ENCODE assay signal across 18 cellular contexts in genomic region chr16:995087-995486, GRCh38. TPM values are rescaled to one million over a fixed set of nuclear protein-coding genes. Genes with fewer than 3 reads are reported as not detected.
DNase-seq lines count a peak whose midpoint lies in the region; ATAC-seq lines count a peak whose summit lies in the region.
"Had no signal": no experiment of that assay in that cellular context is flagged by ENCODE, and none has a peak within 500 bp of the region (broad histone marks: within the 10 kb centered on the region; RNA-seq: fewer than 3 reads in every experiment).

No MANE protein-coding gene starts in this region.

- H3K4me1 ChIP-seq in adipocyte (ENCODE audit: control insufficient read depth, insufficient read depth, low read length) = no peaks in the 10 kb centered on the region
- H3K4me1 ChIP-seq: left lung, right lobe of liver had no signal

- H3K9ac ChIP-seq in adipocyte (ENCODE audit: low read length) = no peak overlapping the region

- H3K27me3 ChIP-seq in adipocyte (replicated peaks; ENCODE audit: control insufficient read depth, insufficient read depth, low read length) = peaks cover 47% of the 10 kb centered on the region
- H3K27me3 ChIP-seq: ovary, right lobe of liver had no signal

- H3K4me1 Mint-ChIP-seq in activated naive CD4-positive, alpha-beta T cell treated with anti-CD3 and anti-CD28 coated beads, Interleukin-2, amount 50 U/mL, for 24 hours = peaks cover 50% of the 10 kb centered on the region
- peaks cover 9% of the 10 kb centered on the region for H3K4me1 Mint-ChIP-seq in activated CD8-positive, alpha-beta memory T cell treated with anti-CD3 and anti-CD28 coated beads, Interleukin-2, amount 10 ng/mL, durations not matched to agents 7 days and 5 days

- H3K36me3 ChIP-seq in adipocyte (ENCODE audit: control insufficient read depth, insufficient read depth, low read length, severe bottlenecking) = no peaks in the 10 kb centered on the region
- H3K36me3 ChIP-seq: left lung, ovary, right lobe of liver had no signal

- H3K9me3 Mint-ChIP-seq in activated naive CD4-positive, alpha-beta T cell treated with anti-CD3 and anti-CD28 coated beads, Interleukin-2, amount 50 U/mL, for 24 hours = no peaks in the 10 kb centered on the region
- no peaks in the 10 kb centered on the region for H3K9me3 Mint-ChIP-seq in activated CD8-positive, alpha-beta memory T cell treated with anti-CD3 and anti-CD28 coated beads, Interleukin-2, amount 10 ng/mL, durations not matched to agents 7 days and 5 days (ENCODE audit: low read depth)

- no peak for DNase-seq in activated naive CD4-positive, alpha-beta T cell treated with anti-CD3 and anti-CD28 coated beads, Interleukin-2, amount 50 U/mL, for 16 hours
- peak; percentile 41 for DNase-seq in adipocyte (ENCODE audit: low read depth)
- DNase-seq in fibroblast of peridontal ligament (ENCODE audit: extremely low read depth) = peak; percentile 23
- DNase-seq in NCI-H1930 (lab: John Stamatoyannopoulos, UW) = no peak
- DNase-seq in activated CD8-positive, alpha-beta memory T cell treated with anti-CD3 and anti-CD28 coated beads, Interleukin-2, amount 10 ng/mL, durations not matched to agents 7 days and 5 days = no peak
- no peak for DNase-seq in activated CD4-positive, alpha-beta T cell treated with anti-CD3 and anti-CD28 coated beads, Interleukin-2, amount 50 U/mL, for 4 hours
- no peak for DNase-seq in GM19238 (ENCODE audit: insufficient read length, low spot score)
- DNase-seq: activated naive CD8-positive, alpha-beta T cell treated with anti-CD3 and anti-CD28 coated beads for 36 hours; activated T-cell treated with anti-CD3 and anti-CD28 coated beads, Interleukin-2, amount 50 U/mL, for 48 hours; CD4-positive, CD25-positive, alpha-beta regulatory T cell; effector CD8-positive, alpha-beta T cell; left lung; MM.1S; NCI-H2029; NCI-H526 treated with DMSO at 0.1 percent for 48 hours; ovary; right lobe of liver had no signal

- H3K4me3 Mint-ChIP-seq in activated naive CD4-positive, alpha-beta T cell treated with anti-CD3 and anti-CD28 coated beads, Interleukin-2, amount 50 U/mL, for 24 hours = peak overlapping the region; percentile 20
- no peak overlapping the region for H3K4me3 Mint-ChIP-seq in activated CD8-positive, alpha-beta memory T cell treated with anti-CD3 and anti-CD28 coated beads, Interleukin-2, amount 10 ng/mL, durations not matched to agents 7 days and 5 days
- H3K4me3 Mint-ChIP-seq: activated naive CD8-positive, alpha-beta T cell treated with anti-CD3 and anti-CD28 coated beads for 36 hours had no signal

- H3K27ac Mint-ChIP-seq in activated naive CD4-positive, alpha-beta T cell treated with anti-CD3 and anti-CD28 coated beads, Interleukin-2, amount 50 U/mL, for 24 hours = peak overlapping the region; percentile 41
- no peak overlapping the region for H3K27ac Mint-ChIP-seq in activated CD8-positive, alpha-beta memory T cell treated with anti-CD3 and anti-CD28 coated beads, Interleukin-2, amount 10 ng/mL, durations not matched to agents 7 days and 5 days
- H3K27ac Mint-ChIP-seq: activated naive CD8-positive, alpha-beta T cell treated with anti-CD3 and anti-CD28 coated beads for 36 hours had no signal

- H3K4me3 ChIP-seq in adipocyte (ENCODE audit: low read length) = peak overlapping the region; percentile 13
- H3K4me3 ChIP-seq: left lung, ovary, right lobe of liver had no signal

- ATAC-seq in activated CD8-positive, alpha-beta memory T cell treated with anti-CD3 and anti-CD28 coated beads, Interleukin-2, amount 10 ng/mL, durations not matched to agents 7 days and 5 days = no peak
- ATAC-seq: left lung, right lobe of liver had no signal

- H3K36me3 Mint-ChIP-seq in activated naive CD4-positive, alpha-beta T cell treated with anti-CD3 and anti-CD28 coated beads, Interleukin-2, amount 50 U/mL, for 24 hours = no peaks in the 10 kb centered on the region
- H3K36me3 Mint-ChIP-seq in activated CD8-positive, alpha-beta memory T cell treated with anti-CD3 and anti-CD28 coated beads, Interleukin-2, amount 10 ng/mL, durations not matched to agents 7 days and 5 days = no peaks in the 10 kb centered on the region
- H3K36me3 Mint-ChIP-seq: CD4-positive, CD25-positive, alpha-beta regulatory T cell had no signal

- peaks cover 36% of the 10 kb centered on the region for H3K9me3 ChIP-seq in adipocyte (ENCODE audit: control insufficient read depth, low read length)
- H3K9me3 ChIP-seq: right lobe of liver had no signal

- H3K27me3 Mint-ChIP-seq in activated naive CD4-positive, alpha-beta T cell treated with anti-CD3 and anti-CD28 coated beads, Interleukin-2, amount 50 U/mL, for 24 hours = no peaks in the 10 kb centered on the region
- peaks cover 38% of the 10 kb centered on the region for H3K27me3 Mint-ChIP-seq in activated CD8-positive, alpha-beta memory T cell treated with anti-CD3 and anti-CD28 coated beads, Interleukin-2, amount 10 ng/mL, durations not matched to agents 7 days and 5 days
- H3K27me3 Mint-ChIP-seq: CD4-positive, CD25-positive, alpha-beta regulatory T cell had no signal

- CTCF ChIA-PET in activated CD8-positive, alpha-beta memory T cell treated with anti-CD3 and anti-CD28 coated beads, Interleukin-2, amount 10 ng/mL, durations not matched to agents 7 days and 5 days (lab: Charles Lee) = interaction anchor here (1.7 kb wide), 1 partner anchor 62 kb away, joined by 5 read pairs; no protein-coding TSS in a partner anchor

RNA-seq across cellular contexts. Expression of gene SOX8, which starts 13.5 kb away (rescaled TPM):
- under 1 TPM; 0.12 to 0.16 TPM for total RNA-seq in activated CD8-positive, alpha-beta memory T cell treated with anti-CD3 and anti-CD28 coated beads, Interleukin-2, amount 10 ng/mL, durations not matched to agents 7 days and 5 days

RNA-seq across cellular contexts. Expression of gene LMF1, which starts 24.3 kb away (rescaled TPM):
- 10 to 100 TPM; 11.4 to 29.6 TPM for total RNA-seq in activated CD8-positive, alpha-beta memory T cell treated with anti-CD3 and anti-CD28 coated beads, Interleukin-2, amount 10 ng/mL, durations not matched to agents 7 days and 5 days

Comparison
In these comparisons a context has a peak if more than half of its experiments do, and no peak if none do; other contexts are left out.
1. DNase-seq: peak in adipocyte (single experiment) and fibroblast of peridontal ligament (single experiment); none in activated naive CD4-positive, alpha-beta T cell treated with anti-CD3 and anti-CD28 coated beads, Interleukin-2, amount 50 U/mL, for 16 hours (single experiment), NCI-H1930 (0 of 2), activated CD8-positive, alpha-beta memory T cell treated with anti-CD3 and anti-CD28 coated beads, Interleukin-2, amount 10 ng/mL, durations not matched to agents 7 days and 5 days (single experiment), activated CD4-positive, alpha-beta T cell treated with anti-CD3 and anti-CD28 coated beads, Interleukin-2, amount 50 U/mL, for 4 hours (0 of 2) and GM19238 (single experiment).